Comparison of ENCODE assay signal across 8 cellular contexts in the genomic region with DNA sequence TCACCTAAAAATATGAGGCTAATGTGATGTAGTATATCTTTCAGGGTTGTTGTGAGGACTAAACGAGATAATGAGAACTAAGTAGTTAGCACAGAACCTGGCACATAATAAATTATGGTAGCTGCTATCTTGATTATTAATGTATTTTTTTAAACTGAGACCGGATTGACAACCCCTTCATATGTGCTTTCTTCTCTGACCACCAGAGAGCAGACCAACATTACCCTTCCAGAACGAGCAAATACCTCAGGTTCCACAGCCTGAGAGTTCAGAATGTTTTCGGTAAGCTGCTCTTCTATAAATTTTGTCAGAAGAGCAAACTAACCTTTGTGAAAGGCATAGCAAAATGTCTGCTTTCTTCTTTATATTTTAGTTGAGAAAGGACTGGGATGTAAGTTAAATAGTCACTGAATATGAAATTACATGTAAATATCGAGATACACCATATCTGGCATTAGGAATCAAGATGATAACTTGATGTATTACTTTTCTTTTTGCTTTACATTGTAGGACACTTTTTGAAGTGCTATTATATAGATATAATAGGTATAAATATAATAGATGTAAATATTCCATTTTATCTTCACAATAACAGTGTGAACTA. TPM values are rescaled to one million over a fixed set of nuclear protein-coding genes. Genes with fewer than 3 reads are reported as not detected.
A peak's percentile ranks its signal among the peaks of the same experiment; 100 is the strongest.
DNase-seq lines count a peak whose midpoint lies in the region; ATAC-seq, FAIRE-seq and TF ChIP-seq lines count a peak whose summit lies in the region.

No MANE protein-coding gene starts in this region.

- CTCF ChIA-PET in activated naive CD4-positive, alpha-beta T cell treated with anti-CD3 and anti-CD28 coated beads for 36 hours (lab: Charles Lee) = interaction anchor here (0.5 to 7.5 kb wide), 38 partner anchors 9 to 786 kb away, joined by 3 to 88 read pairs (median 5); a partner anchor contains a TSS

- peak; percentile 52 for DNase-seq in activated naive CD4-positive, alpha-beta T cell treated with anti-CD3 and anti-CD28 coated beads for 36 hours
- no peak for DNase-seq in activated naive CD4-positive, alpha-beta T cell treated with Interleukin-2 at 50 U/mL for 16 hours
- DNase-seq in OCI-M1 (lab: John Stamatoyannopoulos, UW) (peak; percentile 57), bronchial epithelial cell (ENCODE audit: low read depth) (peak; percentile 70), lower lobe of right lung (no peak), ovary (no peak)

- intact Hi-C loops in activated naive CD4-positive, alpha-beta T cell treated with anti-CD3 and anti-CD28 coated beads for 36 hours (cut with micrococcal nuclease) = loop anchor here (1.0 to 2.0 kb wide), 8 partner anchors 33 to 537 kb away; a partner anchor contains a TSS
- intact Hi-C loops in lower lobe of right lung (cut with DNase I) = loop anchor here (10.0 kb wide), 1 partner anchor 312 kb away; no protein-coding TSS in a partner anchor
- intact Hi-C loops in ovary (cut with DNase I) = no loop called here

- H3K27ac ChIP-seq in lower lobe of right lung (no peak overlapping the region), ovary (no peak overlapping the region)

- peaks cover 21% of the 10 kb centered on the region for H3K4me1 ChIP-seq in lower lobe of right lung
- H3K4me1 ChIP-seq in ovary (ENCODE audit: insufficient read depth) = no peaks in the 10 kb centered on the region

- H3K4me3 ChIP-seq in bronchial epithelial cell (ENCODE audit: low read depth, low read length) (no peak overlapping the region), lower lobe of right lung (no peak overlapping the region), ovary (no peak overlapping the region)

- peaks cover 27% of the 10 kb centered on the region for H3K4me1 Mint-ChIP-seq in activated naive CD4-positive, alpha-beta T cell treated with anti-CD3 and anti-CD28 coated beads for 36 hours (ENCODE audit: low read depth)

- no peak overlapping the region for H3K27ac Mint-ChIP-seq in activated naive CD4-positive, alpha-beta T cell treated with anti-CD3 and anti-CD28 coated beads for 36 hours

- H3K27me3 Mint-ChIP-seq in activated naive CD4-positive, alpha-beta T cell treated with anti-CD3 and anti-CD28 coated beads for 36 hours (ENCODE audit: low read depth) = peaks cover 5% of the 10 kb centered on the region

- H3K4me3 Mint-ChIP-seq in activated naive CD4-positive, alpha-beta T cell treated with anti-CD3 and anti-CD28 coated beads for 36 hours = no peak overlapping the region

- H3K27me3 ChIP-seq in bronchial epithelial cell (ENCODE audit: control insufficient read depth, insufficient read depth, low read length) (no peaks in the 10 kb centered on the region), lower lobe of right lung (ENCODE audit: low read depth) (no peaks in the 10 kb centered on the region), ovary (no peaks in the 10 kb centered on the region)

- TF ChIP-seq CTCF in bronchial epithelial cell (IDR thresholded peaks at IDR 0.05; ENCODE audit: insufficient read depth, low read length, severe bottlenecking) (peak; percentile 74), lower lobe of right lung (IDR thresholded peaks at IDR 0.05) (peak; percentile 65), ovary (IDR thresholded peaks at IDR 0.05) (no peak)

- H3K9me3 ChIP-seq in lower lobe of right lung (no peaks in the 10 kb centered on the region), ovary (no peaks in the 10 kb centered on the region)

- peak; percentile 38 for ATAC-seq in HG02852 (IDR thresholded peaks at IDR 0.05; ENCODE audit: unreplicated experiment)
- peak; percentile 38 to 72 for ATAC-seq in lower lobe of right lung
- ATAC-seq in GM21515 (IDR thresholded peaks at IDR 0.05; ENCODE audit: unreplicated experiment) = no peak

- H3K9me3 Mint-ChIP-seq in activated naive CD4-positive, alpha-beta T cell treated with anti-CD3 and anti-CD28 coated beads for 36 hours = no peaks in the 10 kb centered on the region

- TF ChIP-seq POLR2A in ovary (IDR thresholded peaks at IDR 0.05) = no peak

- FAIRE-seq in bronchial epithelial cell (lab: Jason Lieb, UNC) = no peak

- H3K36me3 ChIP-seq in bronchial epithelial cell (ENCODE audit: control insufficient read depth, insufficient read depth, low read length) = no peaks in the 10 kb centered on the region
- H3K36me3 ChIP-seq in lower lobe of right lung = no peaks in the 10 kb centered on the region
- no peaks in the 10 kb centered on the region for H3K36me3 ChIP-seq in ovary

- TF ChIP-seq EP300 in ovary (IDR thresholded peaks at IDR 0.05) = no peak

- 31 to 32% (median 31%) methylated on average over 5 of the region's 5 CpGs for WGBS in ovary, 3 donors

- no peaks in the 10 kb centered on the region for H3K36me3 Mint-ChIP-seq in activated naive CD4-positive, alpha-beta T cell treated with anti-CD3 and anti-CD28 coated beads for 36 hours (ENCODE audit: low read depth)

RNA-seq across cellular contexts. Expression of a gene that starts 13.6 kb away (rescaled TPM):
- total RNA-seq in activated naive CD4-positive, alpha-beta T cell treated with anti-CD3 and anti-CD28 coated beads for 36 hours = 10 to 100 TPM; 13.9 to 14.2 TPM
- total RNA-seq in bronchial epithelial cell (14.2 and 16.6 TPM in 2 replicates), lower lobe of right lung (16.9 TPM), ovary (10 to 100 TPM in 1 of 7 donors, 1 to 10 TPM in 6; 6.5 to 12.1 (median 8.8) TPM)
- polyA plus RNA-seq in ovary = 10 to 100 TPM in 1 of 2 donors, 1 to 10 TPM in 1; 9.7 to 18.1 TPM

Comparison
In these comparisons a context has a peak if more than half of its experiments do, and no peak if none do; other contexts are left out.
1. DNase-seq: peak in activated naive CD4-positive, alpha-beta T cell treated with anti-CD3 and anti-CD28 coated beads for 36 hours (single experiment), OCI-M1 (single experiment) and bronchial epithelial cell (single experiment); none in activated naive CD4-positive, alpha-beta T cell treated with Interleukin-2 at 50 U/mL for 16 hours (single experiment), lower lobe of right lung (single experiment) and ovary (0 of 5).
2. CTCF ChIP-seq: peak in bronchial epithelial cell (single experiment) and lower lobe of right lung (single experiment); none in ovary (0 of 3).
3. intact Hi-C loops: an anchor here in activated naive CD4-positive, alpha-beta T cell treated with anti-CD3 and anti-CD28 coated beads for 36 hours (1.0 to 2.0 kb wide) and lower lobe of right lung (10.0 kb wide); none called in ovary.